ENCODE assay signal across 17 cellular contexts in the genomic region with DNA sequence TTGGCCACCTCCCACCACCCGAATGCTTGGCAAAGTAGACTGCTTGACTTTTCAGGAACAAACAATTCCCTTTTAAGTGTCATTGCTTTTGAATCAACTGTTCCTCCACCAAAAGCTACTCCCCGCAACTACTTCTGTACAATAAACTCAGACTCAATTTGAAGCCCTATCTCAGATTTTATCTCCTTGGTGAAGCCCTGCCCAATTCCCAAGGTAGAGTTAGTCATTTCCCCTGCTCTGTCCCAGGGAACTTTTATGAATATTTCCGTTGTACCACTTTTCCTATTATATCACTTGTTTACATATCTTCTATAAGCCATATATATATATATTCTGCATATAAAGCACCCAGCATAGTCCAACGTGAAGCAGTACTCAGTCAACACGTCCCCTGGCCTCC.
"Had no signal": no experiment of that assay in that cellular context is flagged by ENCODE, and none has a peak within 500 bp of the region (broad histone marks: within the 10 kb centered on the region; RNA-seq: fewer than 3 reads in every experiment).

No MANE protein-coding gene starts in this region.

- H3K36me3 ChIP-seq: sigmoid colon had no signal

- H3K27me3 ChIP-seq: sigmoid colon, testis had no signal

- DNase-seq: activated CD4-positive, alpha-beta T cell treated with anti-CD3 and anti-CD28 coated beads for 1 hour; activated CD8-positive, alpha-beta memory T cell treated with anti-CD3 and anti-CD28 coated beads for 24 hours; activated effector memory CD4-positive, alpha-beta T cell treated with anti-CD3 and anti-CD28 coated beads, Interleukin-2, amount 50 U/mL, for 16 hours; central memory CD4-positive, alpha-beta T cell; effector memory CD4-positive, alpha-beta T cell; erythroblast; mucosa of descending colon; natural killer cell; nucleus accumbens; psoas muscle; sigmoid colon; stimulated activated CD4-positive, alpha-beta T cell treated with anti-CD3 and anti-CD28 coated beads, Interleukin-2, amount 100 ng/mL, for 48 hours; stimulated activated naive CD8-positive, alpha-beta T cell treated with anti-CD3 and anti-CD28 coated beads, Interleukin-15, amount 100 ng/mL, for 72 hours; T-helper 9 cell had no signal

- H3K4me3 ChIP-seq: coronary artery, lung, mucosa of descending colon, psoas muscle, sigmoid colon, testis had no signal

- H3K4me1 ChIP-seq: testis had no signal

- H3K9me3 ChIP-seq: mucosa of descending colon, testis had no signal

- H3K9me3 Mint-ChIP-seq: natural killer cell had no signal

- H3K27ac ChIP-seq: coronary artery, psoas muscle, sigmoid colon, testis had no signal

- H3K4me3 Mint-ChIP-seq: natural killer cell; stimulated activated naive CD8-positive, alpha-beta T cell treated with anti-CD3 and anti-CD28 coated beads, Interleukin-15, amount 100 ng/mL, for 72 hours had no signal

- H3K27ac Mint-ChIP-seq: natural killer cell had no signal

- H3K27me3 Mint-ChIP-seq: stimulated activated naive CD8-positive, alpha-beta T cell treated with anti-CD3 and anti-CD28 coated beads, Interleukin-15, amount 100 ng/mL, for 72 hours had no signal

- ATAC-seq: mucosa of descending colon; natural killer cell; stimulated activated naive CD8-positive, alpha-beta T cell treated with anti-CD3 and anti-CD28 coated beads, Interleukin-15, amount 100 ng/mL, for 72 hours had no signal
